8 cellular contexts compared by ENCODE assay signal in the genomic region with DNA sequence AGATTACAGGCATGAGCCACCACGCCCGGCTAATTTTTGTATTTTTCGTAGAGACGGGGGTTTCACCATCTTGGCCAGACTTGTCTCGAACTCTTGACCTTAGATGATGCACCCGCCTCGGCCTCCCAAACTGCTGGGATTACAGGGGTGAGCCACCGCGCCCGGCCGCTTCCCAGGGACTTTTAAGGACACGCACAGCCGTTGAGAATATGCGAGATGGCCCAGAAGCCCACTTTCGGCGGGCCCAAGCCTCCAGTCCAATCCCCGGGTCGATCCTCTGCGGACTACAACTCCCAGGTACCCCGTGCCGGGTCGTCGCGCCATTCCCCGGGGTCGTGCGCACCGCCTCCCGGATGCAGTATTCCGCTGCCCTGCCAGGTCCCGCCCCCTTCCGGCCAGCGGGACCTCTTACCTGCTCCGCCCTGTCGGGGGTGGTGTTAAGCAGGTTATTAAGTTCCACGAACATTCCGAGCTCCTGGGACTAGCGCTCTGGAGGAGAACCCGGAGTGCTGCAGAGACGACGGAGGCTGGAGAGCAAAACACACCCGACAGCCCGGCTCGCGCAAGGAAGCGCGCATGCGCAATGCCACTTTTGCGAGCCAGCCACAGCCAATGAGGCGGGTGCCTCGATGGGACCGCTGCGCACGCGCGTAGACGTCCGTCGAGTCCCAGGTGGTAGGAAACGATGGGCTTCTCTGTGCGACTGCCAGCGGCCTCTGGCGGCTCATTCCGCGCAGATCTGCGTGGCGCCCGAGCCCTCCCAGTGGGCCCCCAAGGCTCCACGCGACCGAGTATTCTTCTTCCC. TPM values are rescaled to one million over a fixed set of nuclear protein-coding genes. Genes with fewer than 3 reads are reported as not detected.
DNase-seq lines count a peak whose midpoint lies in the region; ATAC-seq, FAIRE-seq and TF ChIP-seq lines count a peak whose summit lies in the region.

A gene with protein sequence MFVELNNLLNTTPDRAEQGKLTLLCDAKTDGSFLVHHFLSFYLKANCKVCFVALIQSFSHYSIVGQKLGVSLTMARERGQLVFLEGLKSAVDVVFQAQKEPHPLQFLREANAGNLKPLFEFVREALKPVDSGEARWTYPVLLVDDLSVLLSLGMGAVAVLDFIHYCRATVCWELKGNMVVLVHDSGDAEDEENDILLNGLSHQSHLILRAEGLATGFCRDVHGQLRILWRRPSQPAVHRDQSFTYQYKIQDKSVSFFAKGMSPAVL (minus strand): TSS at position 588 of the 805 bp plus-strand sequence. CDS start 122 bp downstream, at position 466.

- H3K27ac ChIP-seq in RWPE2 (ENCODE audit: poor library complexity, severe bottlenecking), result peak within 1 kb of the TSS; percentile 85

- intact Hi-C loops in activated T-helper 2 cell treated with anti-CD3 and anti-CD28 coated beads, Interferon-gamma antibody, Interleukin-2, Interleukin-4, amounts not matched to agents 10 μg/mL and 5 μg/mL and 100 μg/mL, durations not matched to agents 14 hours and 24 hours and 36 hours (cut with micrococcal nuclease), result loop anchor here (1.0 to 5.0 kb wide), 6 partner anchors 37 to 290 kb away; a partner anchor contains a TSS
- intact Hi-C loops in natural killer cell (cut with micrococcal nuclease), result loop anchor here (1.0 to 5.0 kb wide), 4 partner anchors 37 to 289 kb away; a partner anchor contains a TSS

- peak; percentile 40 for TF ChIP-seq CTCF in RWPE2 (IDR thresholded peaks at IDR 0.05; ENCODE audit: poor library complexity, severe bottlenecking)
- TF ChIP-seq CTCF in fibroblast of mammary gland (conservative IDR thresholded peaks at IDR 0.05; ENCODE audit: control insufficient read depth, insufficient read depth, low read depth, low read length), result peak; percentile 15
- TF ChIP-seq CTCF in natural killer cell (IDR thresholded peaks at IDR 0.05), result peak; percentile 61

- peak within 1 kb of the TSS; percentile 97 for H3K4me3 Mint-ChIP-seq in activated T-helper 2 cell treated with anti-CD3 and anti-CD28 coated beads, Interferon-gamma antibody, Interleukin-2, Interleukin-4, amounts not matched to agents 10 μg/mL and 5 μg/mL and 100 μg/mL, durations not matched to agents 14 hours and 24 hours and 36 hours (ENCODE audit: low read depth)
- H3K4me3 Mint-ChIP-seq in natural killer cell, result peak within 1 kb of the TSS; percentile 92

- H3K27me3 ChIP-seq in RWPE2 (ENCODE audit: insufficient read depth, poor library complexity, severe bottlenecking), result no peaks in the 10 kb centered on the region

- peak within 1 kb of the TSS; percentile 96 for H3K27ac Mint-ChIP-seq in activated T-helper 2 cell treated with anti-CD3 and anti-CD28 coated beads, Interferon-gamma antibody, Interleukin-2, Interleukin-4, amounts not matched to agents 10 μg/mL and 5 μg/mL and 100 μg/mL, durations not matched to agents 14 hours and 24 hours and 36 hours
- H3K27ac Mint-ChIP-seq in natural killer cell, result peak within 1 kb of the TSS; percentile 91 to 93

- peaks cover 4% of the 10 kb centered on the region for H3K27me3 Mint-ChIP-seq in activated T-helper 2 cell treated with anti-CD3 and anti-CD28 coated beads, Interferon-gamma antibody, Interleukin-2, Interleukin-4, amounts not matched to agents 10 μg/mL and 5 μg/mL and 100 μg/mL, durations not matched to agents 14 hours and 24 hours and 36 hours (ENCODE audit: low read depth)
- H3K27me3 Mint-ChIP-seq in natural killer cell (ENCODE audit: low read depth in 2 of 2), result no peaks in the 10 kb centered on the region

- peak; percentile 20 for FAIRE-seq in H54 (lab: Jason Lieb, UNC)

- H3K4me1 ChIP-seq in ES-I3 (ENCODE audit: insufficient read depth, low read length), result no peaks in the 10 kb centered on the region
- no peaks in the 10 kb centered on the region for H3K4me1 ChIP-seq in RWPE2 (ENCODE audit: insufficient read depth, poor library complexity, severe bottlenecking)

- H3K36me3 ChIP-seq in ES-I3 (ENCODE audit: insufficient read depth, low read length) (peaks cover 12% of the 10 kb centered on the region), RWPE2 (ENCODE audit: low read depth) (peaks cover 31% of the 10 kb centered on the region)

- peak within 1 kb of the TSS; percentile 76 for H3K9ac ChIP-seq in ES-I3 (ENCODE audit: low read depth, low read length)

- peak; percentile 98 for ATAC-seq in RWPE2 (ENCODE audit: low read depth)
- peak; percentile 94 to 99 (median 94) for ATAC-seq in natural killer cell

- H3K4me3 ChIP-seq in RWPE2 (ENCODE audit: severe bottlenecking) (peak within 1 kb of the TSS; percentile 68), fibroblast of mammary gland (ENCODE audit: control insufficient read depth, low read depth, low read length) (peak within 1 kb of the TSS; percentile 86)

- no peaks in the 10 kb centered on the region for H3K9me3 Mint-ChIP-seq in activated T-helper 2 cell treated with anti-CD3 and anti-CD28 coated beads, Interferon-gamma antibody, Interleukin-2, Interleukin-4, amounts not matched to agents 10 μg/mL and 5 μg/mL and 100 μg/mL, durations not matched to agents 14 hours and 24 hours and 36 hours
- H3K9me3 Mint-ChIP-seq in natural killer cell, result no peaks in the 10 kb centered on the region

- DNase-seq in H54 (ENCODE audit: insufficient read length, low spot score) (peak; percentile 96), LoVo (ENCODE audit: low spot score) (peak; percentile 97), RWPE2 (ENCODE audit: low spot score) (peak; percentile 96), fibroblast of mammary gland (ENCODE audit: low read depth) (peak; percentile 94), natural killer cell (peak; percentile 95)
- peak; percentile 97 for DNase-seq in activated T-helper 2 cell treated with anti-CD3 and anti-CD28 coated beads, Interferon-gamma antibody, Interleukin-2, Interleukin-4, amounts not matched to agents 10 μg/mL and 5 μg/mL and 100 μg/mL, durations not matched to agents 14 hours and 24 hours and 36 hours (ENCODE audit: low spot score)
- peak; percentile 96 for DNase-seq in stimulated activated naive CD4-positive, alpha-beta T cell treated with Interleukin-2 at 50 U/mL for 16 hours (lab: John Stamatoyannopoulos, UW)

- TF ChIP-seq POLR2A in H54 (IDR thresholded peaks at IDR 0.05; ENCODE audit: low read depth, low read length), result peak; percentile 90

- peaks cover 20% of the 10 kb centered on the region for H3K36me3 Mint-ChIP-seq in activated T-helper 2 cell treated with anti-CD3 and anti-CD28 coated beads, Interferon-gamma antibody, Interleukin-2, Interleukin-4, amounts not matched to agents 10 μg/mL and 5 μg/mL and 100 μg/mL, durations not matched to agents 14 hours and 24 hours and 36 hours (ENCODE audit: low read depth)
- no peaks in the 10 kb centered on the region for H3K36me3 Mint-ChIP-seq in natural killer cell

- no peaks in the 10 kb centered on the region for H3K9me3 ChIP-seq in ES-I3 (ENCODE audit: control insufficient read depth, insufficient read depth, low read length)
- H3K9me3 ChIP-seq in RWPE2 (ENCODE audit: severe bottlenecking), result no peaks in the 10 kb centered on the region

- peaks cover 17% of the 10 kb centered on the region for H3K4me1 Mint-ChIP-seq in activated T-helper 2 cell treated with anti-CD3 and anti-CD28 coated beads, Interferon-gamma antibody, Interleukin-2, Interleukin-4, amounts not matched to agents 10 μg/mL and 5 μg/mL and 100 μg/mL, durations not matched to agents 14 hours and 24 hours and 36 hours (ENCODE audit: low read depth)
- peaks cover 0 to 17% of the 10 kb centered on the region in 2 donors for H3K4me1 Mint-ChIP-seq in natural killer cell

RNA-seq across cellular contexts. Expression of the gene that starts here (rescaled TPM):
- 44.0 and 46.8 TPM in 2 replicates for total RNA-seq in activated T-helper 2 cell treated with anti-CD3 and anti-CD28 coated beads, Interferon-gamma antibody, Interleukin-2, Interleukin-4, amounts not matched to agents 10 μg/mL and 5 μg/mL and 100 μg/mL, durations not matched to agents 14 hours and 24 hours and 36 hours
- total RNA-seq in natural killer cell, result 10 to 100 TPM; 18.1 to 37.4 (median 33.4) TPM

Comparison
In these comparisons a context has a peak if more than half of its experiments do, and no peak if none do; other contexts are left out.
1. Peak in every context shown above with its lines: DNase-seq, ATAC-seq, H3K4me3 ChIP-seq and H3K27ac ChIP-seq.